1 cellular context compared by ENCODE assay signal in the genomic region with DNA sequence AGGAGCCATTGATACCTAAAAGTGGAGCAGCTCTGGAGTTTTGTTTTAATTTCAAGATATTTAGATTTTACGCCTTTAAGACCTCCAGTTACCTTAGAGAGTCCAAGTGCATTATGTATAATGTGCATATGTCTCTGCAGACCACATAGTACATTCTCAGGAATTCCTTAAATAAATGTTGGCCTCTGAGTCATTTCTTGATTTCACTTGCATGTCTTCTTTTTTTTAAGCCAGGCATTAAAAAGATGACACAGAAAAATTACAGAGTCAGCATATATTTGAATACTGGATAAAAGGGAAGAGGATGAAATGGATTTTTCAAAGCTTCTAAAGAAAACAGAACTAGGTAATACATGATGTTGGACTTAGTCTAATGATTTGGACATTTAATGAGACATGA.
A peak's percentile ranks its signal among the peaks of the same experiment; 100 is the strongest.
TF ChIP-seq lines count a peak whose summit lies in the region.

No MANE protein-coding gene starts in this region.

TF ChIP-seq in GM12878, 131 proteins besides CTCF, POLR2A, EP300 and RAD21 (continued from another document):
- TF ChIP-seq MEF2A (IDR thresholded peaks at IDR 0.05; ENCODE audit: insufficient read depth, low read depth, low read length), result peak; percentile 67; the same call in 1 of the 2 replicates
- no peak for TF ChIP-seq STAT1 (conservative IDR thresholded peaks at IDR 0.05)
- TF ChIP-seq SMARCA5 (IDR thresholded peaks at IDR 0.05), result no peak
- no peak for TF ChIP-seq PAX8 (IDR thresholded peaks at IDR 0.05)
- TF ChIP-seq TARDBP (IDR thresholded peaks at IDR 0.05; ENCODE audit: borderline replicate concordance), result no peak
- no peak for TF ChIP-seq MYB (IDR thresholded peaks at IDR 0.05; ENCODE audit: borderline replicate concordance, low read depth, low read length)
- TF ChIP-seq, protein P1, sequence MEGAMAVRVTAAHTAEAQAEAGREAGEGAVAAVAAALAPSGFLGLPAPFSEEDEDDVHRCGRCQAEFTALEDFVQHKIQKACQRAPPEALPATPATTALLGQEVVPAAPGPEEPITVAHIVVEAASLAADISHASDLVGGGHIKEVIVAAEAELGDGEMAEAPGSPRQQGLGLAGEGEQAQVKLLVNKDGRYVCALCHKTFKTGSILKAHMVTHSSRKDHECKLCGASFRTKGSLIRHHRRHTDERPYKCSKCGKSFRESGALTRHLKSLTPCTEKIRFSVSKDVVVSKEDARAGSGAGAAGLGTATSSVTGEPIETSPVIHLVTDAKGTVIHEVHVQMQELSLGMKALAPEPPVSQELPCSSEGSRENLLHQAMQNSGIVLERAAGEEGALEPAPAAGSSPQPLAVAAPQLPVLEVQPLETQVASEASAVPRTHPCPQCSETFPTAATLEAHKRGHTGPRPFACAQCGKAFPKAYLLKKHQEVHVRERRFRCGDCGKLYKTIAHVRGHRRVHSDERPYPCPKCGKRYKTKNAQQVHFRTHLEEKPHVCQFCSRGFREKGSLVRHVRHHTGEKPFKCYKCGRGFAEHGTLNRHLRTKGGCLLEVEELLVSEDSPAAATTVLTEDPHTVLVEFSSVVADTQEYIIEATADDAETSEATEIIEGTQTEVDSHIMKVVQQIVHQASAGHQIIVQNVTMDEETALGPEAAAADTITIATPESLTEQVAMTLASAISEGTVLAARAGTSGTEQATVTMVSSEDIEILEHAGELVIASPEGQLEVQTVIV (IDR thresholded peaks at IDR 0.05; ENCODE audit: borderline replicate concordance, partially characterized antibody), result no peak
- TF ChIP-seq DPF2 (IDR thresholded peaks at IDR 0.05), result no peak
- TF ChIP-seq, protein P2, sequence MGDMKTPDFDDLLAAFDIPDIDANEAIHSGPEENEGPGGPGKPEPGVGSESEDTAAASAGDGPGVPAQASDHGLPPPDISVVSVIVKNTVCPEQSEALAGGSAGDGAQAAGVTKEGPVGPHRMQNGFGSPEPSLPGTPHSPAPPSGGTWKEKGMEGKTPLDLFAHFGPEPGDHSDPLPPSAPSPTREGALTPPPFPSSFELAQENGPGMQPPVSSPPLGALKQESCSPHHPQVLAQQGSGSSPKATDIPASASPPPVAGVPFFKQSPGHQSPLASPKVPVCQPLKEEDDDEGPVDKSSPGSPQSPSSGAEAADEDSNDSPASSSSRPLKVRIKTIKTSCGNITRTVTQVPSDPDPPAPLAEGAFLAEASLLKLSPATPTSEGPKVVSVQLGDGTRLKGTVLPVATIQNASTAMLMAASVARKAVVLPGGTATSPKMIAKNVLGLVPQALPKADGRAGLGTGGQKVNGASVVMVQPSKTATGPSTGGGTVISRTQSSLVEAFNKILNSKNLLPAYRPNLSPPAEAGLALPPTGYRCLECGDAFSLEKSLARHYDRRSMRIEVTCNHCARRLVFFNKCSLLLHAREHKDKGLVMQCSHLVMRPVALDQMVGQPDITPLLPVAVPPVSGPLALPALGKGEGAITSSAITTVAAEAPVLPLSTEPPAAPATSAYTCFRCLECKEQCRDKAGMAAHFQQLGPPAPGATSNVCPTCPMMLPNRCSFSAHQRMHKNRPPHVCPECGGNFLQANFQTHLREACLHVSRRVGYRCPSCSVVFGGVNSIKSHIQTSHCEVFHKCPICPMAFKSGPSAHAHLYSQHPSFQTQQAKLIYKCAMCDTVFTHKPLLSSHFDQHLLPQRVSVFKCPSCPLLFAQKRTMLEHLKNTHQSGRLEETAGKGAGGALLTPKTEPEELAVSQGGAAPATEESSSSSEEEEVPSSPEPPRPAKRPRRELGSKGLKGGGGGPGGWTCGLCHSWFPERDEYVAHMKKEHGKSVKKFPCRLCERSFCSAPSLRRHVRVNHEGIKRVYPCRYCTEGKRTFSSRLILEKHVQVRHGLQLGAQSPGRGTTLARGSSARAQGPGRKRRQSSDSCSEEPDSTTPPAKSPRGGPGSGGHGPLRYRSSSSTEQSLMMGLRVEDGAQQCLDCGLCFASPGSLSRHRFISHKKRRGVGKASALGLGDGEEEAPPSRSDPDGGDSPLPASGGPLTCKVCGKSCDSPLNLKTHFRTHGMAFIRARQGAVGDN (IDR thresholded peaks at IDR 0.05), result no peak
- TF ChIP-seq SIN3A (IDR thresholded peaks at IDR 0.05; ENCODE audit: low read depth, low read length), result no peak
